In genomic region chr9:112945620-112946208, GRCh38 we compare ENCODE assay signal across 15 cellular contexts. TPM values are rescaled to one million over a fixed set of nuclear protein-coding genes. Genes with fewer than 3 reads are reported as not detected.
DNase-seq lines count a peak whose midpoint lies in the region; ATAC-seq and TF ChIP-seq lines count a peak whose summit lies in the region.
"Had no signal": no experiment of that assay in that cellular context is flagged by ENCODE, and none has a peak within 500 bp of the region (broad histone marks: within the 10 kb centered on the region; RNA-seq: fewer than 3 reads in every experiment).

No MANE protein-coding gene starts in this region.

- no peak overlapping the region for H3K9ac ChIP-seq in endodermal cell (ENCODE audit: extremely low read depth, low read length, poor library complexity, severe bottlenecking)
- H3K9ac ChIP-seq: BLaER1 had no signal

- TF ChIP-seq POLR2A in NB4 (IDR thresholded peaks at IDR 0.05; ENCODE audit: extremely low read depth, insufficient read length): no peak
- no peak for TF ChIP-seq POLR2A in spleen (IDR thresholded peaks at IDR 0.05)

- H3K9me3 ChIP-seq in endodermal cell (ENCODE audit: control insufficient read depth, low read length) (peaks cover 9% of the 10 kb centered on the region), spleen (peaks cover 0 to 48% (median 20%) of the 10 kb centered on the region in 8 donors)

- H3K4me3 ChIP-seq in NB4 (ENCODE audit: low read depth, low read length): no peak overlapping the region
- H3K4me3 ChIP-seq in endodermal cell (ENCODE audit: low read length): no peak overlapping the region
- no peak overlapping the region for H3K4me3 ChIP-seq in spleen
- H3K4me3 ChIP-seq: BLaER1, coronary artery had no signal

- 45 to 100% methylated on average over 1 to 25 of the region's 25 CpGs for WGBS in endodermal cell (ENCODE audit: insufficient coverage in 1 of 2, insufficient read length in 1 of 2), 2 experiments
- WGBS in spleen, 5 donors: 32 to 50% (median 47%) methylated on average over 10 to 25 of the region's 25 CpGs

- peaks cover 2 to 3% of the 10 kb centered on the region in 2 donors for H3K36me3 Mint-ChIP-seq in activated T-cell treated with anti-CD3 and anti-CD28 coated beads, Interleukin-2, amount 50 U/mL, for 72 hours (ENCODE audit: insufficient read depth in 2 of 2)
- no peaks in the 10 kb centered on the region for H3K36me3 Mint-ChIP-seq in endodermal cell (ENCODE audit: low read depth)
- H3K36me3 Mint-ChIP-seq in type B pancreatic cell: no peaks in the 10 kb centered on the region
- H3K36me3 Mint-ChIP-seq: activated naive CD4-positive, alpha-beta T cell treated with anti-CD3 and anti-CD28 coated beads, Interleukin-2, amount 50 U/mL, for 24 hours had no signal

- H3K27me3 ChIP-seq in endodermal cell (ENCODE audit: control insufficient read depth, insufficient read depth, low read length, poor library complexity, severe bottlenecking) (peaks cover 13% of the 10 kb centered on the region), spleen (replicated peaks in 1 of 7) (peaks cover 0 to 20% (median 0%) of the 10 kb centered on the region in 7 donors)
- H3K27me3 ChIP-seq: BLaER1 had no signal

- no peaks in the 10 kb centered on the region for H3K4me1 ChIP-seq in endodermal cell (ENCODE audit: control insufficient read depth, insufficient read depth, low read length)
- no peaks in the 10 kb centered on the region for H3K4me1 ChIP-seq in spleen
- H3K4me1 ChIP-seq: BLaER1 had no signal

- H3K4me1 Mint-ChIP-seq in activated T-cell treated with anti-CD3 and anti-CD28 coated beads, Interleukin-2, amount 50 U/mL, for 72 hours (ENCODE audit: low read depth): no peaks in the 10 kb centered on the region
- H3K4me1 Mint-ChIP-seq in endodermal cell (no peaks in the 10 kb centered on the region), type B pancreatic cell (ENCODE audit: unreplicated experiment) (no peaks in the 10 kb centered on the region)
- H3K4me1 Mint-ChIP-seq: activated naive CD4-positive, alpha-beta T cell treated with anti-CD3 and anti-CD28 coated beads, Interleukin-2, amount 50 U/mL, for 24 hours had no signal

- H3K4me3 Mint-ChIP-seq in activated T-cell treated with anti-CD3 and anti-CD28 coated beads, Interleukin-2, amount 50 U/mL, for 72 hours: no peak overlapping the region
- no peak overlapping the region for H3K4me3 Mint-ChIP-seq in endodermal cell
- H3K4me3 Mint-ChIP-seq in type B pancreatic cell: no peak overlapping the region
- H3K4me3 Mint-ChIP-seq: activated naive CD4-positive, alpha-beta T cell treated with anti-CD3 and anti-CD28 coated beads, Interleukin-2, amount 50 U/mL, for 24 hours had no signal

- intact Hi-C loops in spleen (cut with DNase I; ENCODE audit: low total_unique reads): no loop called here

- H3K36me3 ChIP-seq in endodermal cell (ENCODE audit: control insufficient read depth, insufficient read depth, low read length) (no peaks in the 10 kb centered on the region), spleen (no peaks in the 10 kb centered on the region)
- H3K36me3 ChIP-seq: BLaER1 had no signal

- H3K27me3 Mint-ChIP-seq in activated T-cell treated with anti-CD3 and anti-CD28 coated beads, Interleukin-2, amount 50 U/mL, for 72 hours (ENCODE audit: low read depth): peaks cover 8% of the 10 kb centered on the region
- H3K27me3 Mint-ChIP-seq in endodermal cell (ENCODE audit: insufficient read depth) (peaks cover 42% of the 10 kb centered on the region), type B pancreatic cell (peaks cover 29% of the 10 kb centered on the region)

- H3K27ac ChIP-seq in endodermal cell (ENCODE audit: low read depth, low read length) (no peak overlapping the region), spleen (no peak overlapping the region)
- H3K27ac ChIP-seq: BLaER1, coronary artery had no signal

- peak; percentile 37 to 39 for DNase-seq in activated T-cell treated with anti-CD3 and anti-CD28 coated beads, Interleukin-2, amount 50 U/mL, for 48 hours
- DNase-seq in activated T-cell treated with anti-CD3 and anti-CD28 coated beads, Interleukin-2, amount 50 U/mL, for 72 hours: no peak
- DNase-seq in NB4 (ENCODE audit: low read depth) (no peak), endodermal cell (peak; percentile 92), type B pancreatic cell (ENCODE audit: extremely low spot score, unreplicated experiment) (no peak), spleen (no peak)
- DNase-seq: foreskin melanocyte, NCI-H1092 treated with DMSO at 0.1 percent for 48 hours, substantia nigra had no signal

- no peak for ATAC-seq in activated T-cell treated with anti-CD3 and anti-CD28 coated beads, Interleukin-2, amount 50 U/mL, for 72 hours (replicated peaks in 1 of 2)
- no peak for ATAC-seq in GM18867 (IDR thresholded peaks at IDR 0.05; ENCODE audit: unreplicated experiment)
- ATAC-seq in HG03439 (IDR thresholded peaks at IDR 0.05; ENCODE audit: unreplicated experiment): no peak

- H3K9me3 Mint-ChIP-seq in activated T-cell treated with anti-CD3 and anti-CD28 coated beads, Interleukin-2, amount 50 U/mL, for 72 hours: peaks cover 5 to 13% of the 10 kb centered on the region in 2 donors
- peaks cover 3% of the 10 kb centered on the region for H3K9me3 Mint-ChIP-seq in endodermal cell
- H3K9me3 Mint-ChIP-seq in type B pancreatic cell: peaks cover 5% of the 10 kb centered on the region
- H3K9me3 Mint-ChIP-seq: activated naive CD4-positive, alpha-beta T cell treated with anti-CD3 and anti-CD28 coated beads, Interleukin-2, amount 50 U/mL, for 24 hours had no signal

- no peak overlapping the region for H3K27ac Mint-ChIP-seq in activated T-cell treated with anti-CD3 and anti-CD28 coated beads, Interleukin-2, amount 50 U/mL, for 72 hours
- H3K27ac Mint-ChIP-seq in endodermal cell: no peak overlapping the region
- H3K27ac Mint-ChIP-seq in type B pancreatic cell: no peak overlapping the region
- H3K27ac Mint-ChIP-seq: activated naive CD4-positive, alpha-beta T cell treated with anti-CD3 and anti-CD28 coated beads, Interleukin-2, amount 50 U/mL, for 24 hours had no signal

- TF ChIP-seq CTCF in NB4 (IDR thresholded peaks at IDR 0.05; ENCODE audit: low read depth, low read length): peak; percentile 24
- TF ChIP-seq CTCF in endodermal cell (conservative IDR thresholded peaks at IDR 0.05): peak; percentile 91
- TF ChIP-seq CTCF in type B pancreatic cell (conservative IDR thresholded peaks at IDR 0.05): peak; percentile 57
- no peak for TF ChIP-seq CTCF in spleen (IDR thresholded peaks at IDR 0.05 in 8 of 11, conservative IDR thresholded peaks at IDR 0.05 in 3 of 11)

RNA-seq across cellular contexts. Expression of gene SLC46A2, which starts 55.0 kb away (rescaled TPM):
- not detected for total RNA-seq in activated T-cell treated with anti-CD3 and anti-CD28 coated beads, Interleukin-2, amount 50 U/mL, for 72 hours
- total RNA-seq in endodermal cell (not detected), type B pancreatic cell (ENCODE audit: low replicate concordance) (0.14 TPM in 1 of 2 replicates, not detected in the other), spleen (1 to 10 TPM in 5 of 7 donors, under 1 TPM in 2; 0.51 to 5.8 (median 1.1) TPM)
- polyA plus RNA-seq in endodermal cell (2013, experiment 1 of 2): not detected
- polyA plus RNA-seq in endodermal cell (2013, experiment 2 of 2): not detected
- under 1 TPM; 0.20 to 0.59 (median 0.35) TPM for polyA plus RNA-seq in spleen
- total RNA-seq: lung microvascular endothelial cell had no signal

Comparison
In these comparisons a context has a peak if more than half of its experiments do, and no peak if none do; other contexts are left out.
1. DNase-seq: peak in activated T-cell treated with anti-CD3 and anti-CD28 coated beads, Interleukin-2, amount 50 U/mL, for 48 hours (2 of 2) and endodermal cell (single experiment); none in activated T-cell treated with anti-CD3 and anti-CD28 coated beads, Interleukin-2, amount 50 U/mL, for 72 hours (0 of 2), NB4 (single experiment), type B pancreatic cell (single experiment) and spleen (single experiment).
2. CTCF ChIP-seq: peak in NB4 (single experiment), endodermal cell (single experiment) and type B pancreatic cell (single experiment); none in spleen (0 of 11).